8 cellular contexts compared by ENCODE assay signal in the genomic region with DNA sequence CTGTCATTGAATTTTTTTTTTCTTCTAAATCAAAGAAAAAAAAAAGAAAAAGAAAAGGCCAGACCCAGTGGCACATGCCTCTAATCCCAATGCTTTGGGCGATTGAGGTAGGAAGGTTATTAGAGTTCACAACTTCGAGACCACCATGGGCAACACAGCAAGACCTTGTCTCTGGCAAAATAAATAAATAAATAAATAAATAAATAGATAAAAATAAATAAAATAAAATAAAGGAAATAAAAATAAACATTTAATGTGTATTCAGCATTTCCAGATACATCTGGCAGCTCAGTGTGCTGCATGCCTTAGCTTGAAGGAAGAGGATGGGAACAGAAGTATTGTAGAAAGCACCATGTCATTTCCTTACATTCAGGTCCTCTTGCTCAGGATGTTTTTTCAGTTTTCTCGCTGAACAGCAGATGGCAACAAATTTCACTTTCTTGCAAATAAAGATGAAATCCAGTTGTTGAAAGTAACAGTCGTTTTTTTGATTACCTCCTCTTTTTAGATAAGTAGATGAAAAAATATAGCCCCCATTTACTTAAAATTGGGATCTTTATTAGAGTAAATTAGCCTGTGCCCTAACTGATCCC. TPM values are rescaled to one million over a fixed set of nuclear protein-coding genes. Genes with fewer than 3 reads are reported as not detected.
A peak's percentile ranks its signal among the peaks of the same experiment; 100 is the strongest.
DNase-seq lines count a peak whose midpoint lies in the region; TF ChIP-seq lines count a peak whose summit lies in the region.

No MANE protein-coding gene starts in this region.

- no peaks in the 10 kb centered on the region for H3K4me1 ChIP-seq in esophagus muscularis mucosa

- CTCF ChIA-PET in RWPE1 (lab: Yijun Ruan, JAX) = interaction anchor here (0.6 kb wide), 1 partner anchor 57 kb away, joined by 3 read pairs; no protein-coding TSS in a partner anchor

- H3K36me3 ChIP-seq in esophagus muscularis mucosa = no peaks in the 10 kb centered on the region

- intact Hi-C loops in esophagus muscularis mucosa (cut with DNase I) = loop anchor here (5.0 kb wide), 1 partner anchor 100 kb away; a partner anchor contains a TSS

- POLR2A ChIA-PET in RWPE1 (lab: Yijun Ruan, JAX; ENCODE audit: low non-redundant PET) = interaction anchor here (0.6 kb wide), 1 partner anchor 144 kb away, joined by 7 read pairs; no protein-coding TSS in a partner anchor

- H3K27ac ChIP-seq in RWPE1 (no peak overlapping the region), esophagus muscularis mucosa (replicated peaks in 1 of 4) (no peak overlapping the region)

- 34% methylated on average over 4 of the region's 4 CpGs for WGBS in esophagus muscularis mucosa

- DNase-seq in NCI-H1417 (lab: John Stamatoyannopoulos, UW) (peak; percentile 38 to 81 (median 69)), NCI-H1417 treated with DMSO at 0.1 percent for 48 hours (lab: John Stamatoyannopoulos, UW) (no peak), RWPE1 (ENCODE audit: low spot score) (peak; percentile 11), esophagus muscularis mucosa (ENCODE audit: extremely low spot score) (no peak), pons (ENCODE audit: low spot score) (peak; percentile 87), activated T-cell treated with anti-CD3 and anti-CD28 coated beads for 4 hours (no peak), HPDE6-E6E7 (ENCODE audit: extremely low spot score) (no peak)

- TF ChIP-seq EP300 in Ishikawa (IDR thresholded peaks at IDR 0.05; ENCODE audit: borderline replicate concordance) = no peak
- no peak for TF ChIP-seq EP300 in esophagus muscularis mucosa (IDR thresholded peaks at IDR 0.05)

- peak; percentile 53 for TF ChIP-seq RAD21 in Ishikawa (IDR thresholded peaks at IDR 0.05; ENCODE audit: low read depth)

- H3K27me3 ChIP-seq in esophagus muscularis mucosa = peaks cover 0 to 18% (median 0%) of the 10 kb centered on the region in 4 donors

- H3K4me3 ChIP-seq in esophagus muscularis mucosa = no peak overlapping the region

- no peak for TF ChIP-seq POLR2A in esophagus muscularis mucosa (IDR thresholded peaks at IDR 0.05; ENCODE audit: low read depth)

- no peaks in the 10 kb centered on the region for H3K9me3 ChIP-seq in esophagus muscularis mucosa

- peak; percentile 31 for TF ChIP-seq CTCF in RWPE1 (conservative IDR thresholded peaks at IDR 0.05; ENCODE audit: low read depth)
- peak; percentile 34 to 47 (median 39) for TF ChIP-seq CTCF in esophagus muscularis mucosa (IDR thresholded peaks at IDR 0.05)

TF ChIP-seq in Ishikawa, 13 proteins besides CTCF, POLR2A, EP300 and RAD21:
- TF ChIP-seq NFIC (IDR thresholded peaks at IDR 0.05) = no peak
- no peak for TF ChIP-seq ZBTB7A (IDR thresholded peaks at IDR 0.05; ENCODE audit: low read depth)
- TF ChIP-seq FOXM1 (IDR thresholded peaks at IDR 0.05; ENCODE audit: borderline replicate concordance, low read depth) = no peak

RNA-seq across cellular contexts. Expression of a gene that starts 25.7 kb away (rescaled TPM):
- total RNA-seq in esophagus muscularis mucosa = 1 to 10 TPM in 1 of 4 donors, under 1 TPM in 1, not detected in 2; 0.83 to 3.5 TPM

Comparison
In these comparisons a context has a peak if more than half of its experiments do, and no peak if none do; other contexts are left out.
1. DNase-seq: peak in NCI-H1417 (3 of 3), RWPE1 (single experiment) and pons (single experiment); none in NCI-H1417 treated with DMSO at 0.1 percent for 48 hours (single experiment), esophagus muscularis mucosa (single experiment), activated T-cell treated with anti-CD3 and anti-CD28 coated beads for 4 hours (single experiment) and HPDE6-E6E7 (single experiment).